ENCODE assay signal across 25 cellular contexts in the genomic region with DNA sequence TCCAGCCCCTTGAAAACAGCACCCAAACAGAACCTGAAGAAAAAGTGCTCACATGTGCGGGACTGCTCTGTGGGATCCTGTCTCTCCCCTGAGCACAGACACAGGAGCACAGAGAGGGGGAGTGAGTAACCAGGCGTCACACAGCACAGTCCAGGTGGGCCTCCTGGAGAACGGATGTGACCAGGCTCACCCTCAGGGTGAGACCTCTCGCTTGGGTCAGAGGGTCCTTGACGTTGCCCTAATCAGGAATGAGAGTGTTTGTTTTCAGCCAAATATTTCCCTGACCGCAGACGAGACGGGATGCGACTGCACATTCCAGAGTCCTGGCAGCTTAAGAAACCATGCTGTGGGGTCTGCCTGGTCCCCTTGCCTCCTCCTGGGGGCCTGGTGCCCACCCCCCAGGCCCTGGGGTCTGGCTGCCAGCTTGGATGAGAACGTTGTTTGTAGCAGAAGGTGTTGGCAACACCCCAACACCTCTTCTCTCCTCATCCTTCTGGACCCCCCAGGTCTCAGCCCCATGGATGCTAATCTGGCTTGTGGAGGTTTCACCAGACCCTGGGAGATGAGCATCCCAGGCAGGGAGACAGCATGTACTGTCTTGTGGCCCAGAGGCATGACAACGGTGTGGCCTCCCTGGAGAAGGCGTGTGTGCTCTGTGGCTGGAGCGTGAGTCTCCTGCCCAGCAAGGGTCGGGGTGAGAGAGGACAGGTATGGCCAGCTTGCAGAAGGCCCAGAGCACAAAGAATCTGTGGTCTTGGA. TPM values are rescaled to one million over a fixed set of nuclear protein-coding genes. Genes with fewer than 3 reads are reported as not detected.
DNase-seq lines count a peak whose midpoint lies in the region; ATAC-seq and TF ChIP-seq lines count a peak whose summit lies in the region.
"Had no signal": no experiment of that assay in that cellular context is flagged by ENCODE, and none has a peak within 500 bp of the region (broad histone marks: within the 10 kb centered on the region; RNA-seq: fewer than 3 reads in every experiment).

No MANE protein-coding gene starts in this region.

- DNase-seq in AG08395 (ENCODE audit: low spot score) (peak; percentile 48), SJCRH30 (peak; percentile 51 to 63), choroid plexus epithelial cell (ENCODE audit: low read depth) (peak; percentile 77), DMS79 (lab: John Stamatoyannopoulos, UW) (no peak), COR-L47 (lab: John Stamatoyannopoulos, UW) (no peak)
- DNase-seq: activated CD4-positive, alpha-beta T cell treated with anti-CD3 and anti-CD28 coated beads, Interleukin-2, amount 50 U/mL, for 1 hour; Calu3; effector CD8-positive, alpha-beta T cell; erythroblast; foreskin keratinocyte; mucosa of descending colon; NCI-H1092; NCI-H1930; NCI-H2227 treated with DMSO at 0.1 percent for 48 hours; NCI-H748 treated with DMSO at 0.1 percent for 48 hours; stimulated activated CD4-positive, alpha-beta T cell treated with anti-CD3 and anti-CD28 coated beads, Interleukin-2, amount 100 ng/mL, for 24 hours; T-helper 9 cell; uterus had no signal

- H3K27me3 Mint-ChIP-seq in nephron (ENCODE audit: low read depth): peaks cover 54% of the 10 kb centered on the region
- H3K27me3 Mint-ChIP-seq: activated naive CD8-positive, alpha-beta T cell had no signal

- H3K4me1 Mint-ChIP-seq in nephron: peaks cover 27% of the 10 kb centered on the region

- H3K27ac ChIP-seq in SJCRH30: peak overlapping the region; percentile 68
- H3K27ac ChIP-seq: ascending aorta; BLaER1 treated with 17β-estradiol and CSF1 and Interleukin-3, amounts not matched to agents 10 nM and 100 nM; foreskin keratinocyte; uterus had no signal

- peaks cover 3% of the 10 kb centered on the region for H3K9me3 Mint-ChIP-seq in nephron

- H3K36me3 Mint-ChIP-seq in nephron (ENCODE audit: low read depth): no peaks in the 10 kb centered on the region
- H3K36me3 Mint-ChIP-seq: activated naive CD8-positive, alpha-beta T cell had no signal

- TF ChIP-seq CTCF in choroid plexus epithelial cell (conservative IDR thresholded peaks at IDR 0.05; ENCODE audit: low read depth, low read length): no peak
- TF ChIP-seq CTCF in nephron (IDR thresholded peaks at IDR 0.05; ENCODE audit: unreplicated experiment in 3 of 3): no peak

- no peak for ATAC-seq in HG03280 (IDR thresholded peaks at IDR 0.05; ENCODE audit: unreplicated experiment)
- no peak for ATAC-seq in HG03442 (IDR thresholded peaks at IDR 0.05; ENCODE audit: unreplicated experiment)
- ATAC-seq: foreskin keratinocyte, mucosa of descending colon had no signal

- peaks cover 47% of the 10 kb centered on the region for H3K4me1 ChIP-seq in SJCRH30
- H3K4me1 ChIP-seq: ascending aorta, foreskin keratinocyte had no signal

- no peak overlapping the region for H3K4me3 ChIP-seq in SJCRH30
- H3K4me3 ChIP-seq in choroid plexus epithelial cell (ENCODE audit: low read depth, low read length): no peak overlapping the region
- H3K4me3 ChIP-seq: ascending aorta; BLaER1 treated with 17β-estradiol and CSF1 and Interleukin-3, amounts not matched to agents 10 nM and 100 nM; mucosa of descending colon; skin epidermis; uterus had no signal

- peak overlapping the region in 2 of 3 experiments; percentile 34 to 79 for H3K27ac Mint-ChIP-seq in nephron
- H3K27ac Mint-ChIP-seq: activated naive CD8-positive, alpha-beta T cell had no signal

- H3K27me3 ChIP-seq in SJCRH30: no peaks in the 10 kb centered on the region
- H3K27me3 ChIP-seq: ascending aorta; BLaER1 treated with 17β-estradiol and CSF1 and Interleukin-3, amounts not matched to agents 10 nM and 100 nM; uterus had no signal

- no peaks in the 10 kb centered on the region for H3K36me3 ChIP-seq in SJCRH30
- H3K36me3 ChIP-seq: ascending aorta; BLaER1 treated with 17β-estradiol and CSF1 and Interleukin-3, amounts not matched to agents 10 nM and 100 nM; uterus had no signal

- H3K4me3 Mint-ChIP-seq in nephron: no peak overlapping the region
- H3K4me3 Mint-ChIP-seq: activated naive CD8-positive, alpha-beta T cell had no signal

- no peaks in the 10 kb centered on the region for H3K9me3 ChIP-seq in SJCRH30 (replicated peaks)
- H3K9me3 ChIP-seq: ascending aorta; BLaER1 treated with 17β-estradiol and CSF1 and Interleukin-3, amounts not matched to agents 10 nM and 100 nM; mucosa of descending colon; uterus had no signal

RNA-seq across cellular contexts. Expression of a gene that starts 42.1 kb away (rescaled TPM):
- total RNA-seq in SJCRH30 (2014; rRNA removed; shearing (Covaris generic)): 10.5 and 10.9 TPM in 2 replicates

Comparison
In these comparisons a context has a peak if more than half of its experiments do, and no peak if none do; other contexts are left out.
1. DNase-seq: peak in AG08395 (single experiment), SJCRH30 (2 of 2) and choroid plexus epithelial cell (single experiment); none in DMS79 (single experiment) and COR-L47 (single experiment).